In the genomic region with DNA sequence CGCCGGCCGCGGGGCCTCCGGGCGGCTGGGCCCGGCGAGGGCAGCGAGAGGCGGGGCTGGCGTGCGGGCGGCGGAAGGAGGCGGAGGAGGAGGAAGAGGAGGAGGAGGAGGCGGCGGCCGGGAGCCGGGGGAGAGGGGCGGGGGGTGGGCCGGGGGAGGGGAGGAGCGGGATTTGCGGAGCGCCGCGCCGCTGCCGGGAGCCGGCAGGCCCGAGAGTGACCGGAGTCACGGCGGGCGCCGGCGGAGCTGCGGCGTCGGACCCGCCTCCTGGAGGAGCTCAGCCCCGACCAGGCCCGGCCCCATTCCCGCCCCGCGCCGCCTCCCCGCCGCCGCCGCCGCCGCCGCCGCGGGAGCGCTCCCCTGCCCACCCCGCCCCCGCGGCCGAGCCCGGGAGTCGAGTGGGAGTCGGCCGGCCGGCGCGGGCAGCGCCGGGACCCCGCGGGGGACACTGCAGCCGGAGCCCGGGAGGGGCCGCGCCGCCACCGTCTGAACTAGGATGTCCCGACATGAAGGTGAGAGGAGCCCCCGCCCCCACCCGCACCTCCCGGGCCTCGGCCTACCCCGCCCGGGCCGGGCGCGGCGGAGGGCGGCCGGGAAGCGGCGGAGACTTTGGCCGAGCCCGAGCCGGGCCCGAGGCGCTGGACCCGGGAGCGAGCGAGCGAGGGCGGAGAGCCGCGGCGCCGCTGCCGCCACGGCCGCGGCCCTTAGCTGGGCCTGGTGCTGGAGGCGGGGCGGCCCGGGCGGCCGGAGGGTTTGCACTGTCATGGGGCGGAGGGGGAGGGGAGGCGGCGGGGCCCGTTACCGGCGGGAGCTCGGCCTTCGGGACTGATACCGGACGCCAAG, we compare ENCODE assay signal across 8 cellular contexts. TPM values are rescaled to one million over a fixed set of nuclear protein-coding genes. Genes with fewer than 3 reads are reported as not detected.
A peak's percentile ranks its signal among the peaks of the same experiment; 100 is the strongest.
DNase-seq lines count a peak whose midpoint lies in the region; ATAC-seq and TF ChIP-seq lines count a peak whose summit lies in the region.

A gene (plus strand): TSS at position 206 of the 843 bp plus-strand sequence. CDS start 291 bp downstream, at position 497.

- peak within 1 kb of the TSS; percentile 98 for H3K27ac Mint-ChIP-seq in T-helper 2 cell treated with Interferon-gamma antibody and Interleukin-4, amounts not matched to agents 5 μg/mL and 100 μg/mL, for 36 hours

- no peaks in the 10 kb centered on the region for H3K27me3 Mint-ChIP-seq in T-helper 2 cell treated with Interferon-gamma antibody and Interleukin-4, amounts not matched to agents 5 μg/mL and 100 μg/mL, for 36 hours (ENCODE audit: low read depth)

- H3K4me1 Mint-ChIP-seq in T-helper 2 cell treated with Interferon-gamma antibody and Interleukin-4, amounts not matched to agents 5 μg/mL and 100 μg/mL, for 36 hours (ENCODE audit: low read depth): peaks cover 37% of the 10 kb centered on the region

- H3K9me3 Mint-ChIP-seq in T-helper 2 cell treated with Interferon-gamma antibody and Interleukin-4, amounts not matched to agents 5 μg/mL and 100 μg/mL, for 36 hours: no peaks in the 10 kb centered on the region

- H3K27ac ChIP-seq in KOPT-K1 (ENCODE audit: low read depth, low read length, poor library complexity, severe bottlenecking) (peak within 1 kb of the TSS; percentile 93), prostate gland (peak within 1 kb of the TSS; percentile 97 to 99)

- intact Hi-C loops in left ventricle myocardium superior (cut with micrococcal nuclease) (no loop called here), prostate gland (cut with DNase I) (no loop called here)

- H3K4me3 ChIP-seq in prostate gland: peak within 1 kb of the TSS; percentile 82 to 93

- peaks cover 8% of the 10 kb centered on the region for H3K36me3 ChIP-seq in ES-I3 (ENCODE audit: insufficient read depth, low read length)
- peaks cover 13% of the 10 kb centered on the region for H3K36me3 ChIP-seq in KOPT-K1 (ENCODE audit: insufficient read depth, low read length)
- no peaks in the 10 kb centered on the region for H3K36me3 ChIP-seq in prostate gland

- H3K9me3 ChIP-seq in ES-I3 (ENCODE audit: control insufficient read depth, insufficient read depth, low read length) (no peaks in the 10 kb centered on the region), KOPT-K1 (ENCODE audit: insufficient read depth, low read length, poor library complexity, severe bottlenecking) (no peaks in the 10 kb centered on the region), prostate gland (no peaks in the 10 kb centered on the region)

- H3K27me3 ChIP-seq in prostate gland (replicated peaks; ENCODE audit: insufficient read depth): no peaks in the 10 kb centered on the region

- H3K4me3 Mint-ChIP-seq in T-helper 2 cell treated with Interferon-gamma antibody and Interleukin-4, amounts not matched to agents 5 μg/mL and 100 μg/mL, for 36 hours: peak within 1 kb of the TSS; percentile 93

- H3K4me1 ChIP-seq in ES-I3 (ENCODE audit: insufficient read depth, low read length): peaks cover 15% of the 10 kb centered on the region
- H3K4me1 ChIP-seq in prostate gland (replicated peaks): peaks cover 8% of the 10 kb centered on the region

- H3K36me3 Mint-ChIP-seq in T-helper 2 cell treated with Interferon-gamma antibody and Interleukin-4, amounts not matched to agents 5 μg/mL and 100 μg/mL, for 36 hours (ENCODE audit: low read depth): peaks cover 36% of the 10 kb centered on the region

- peak; percentile 79 for DNase-seq in T-helper 2 cell treated with Interferon-gamma antibody and Interleukin-4, amounts not matched to agents 5 μg/mL and 100 μg/mL, for 36 hours (ENCODE audit: low spot score)
- DNase-seq in amygdala (lab: John Stamatoyannopoulos, UW) (peak in 51 of 56 donors; percentile 15 to 83 (median 65)), left ventricle myocardium superior (peak; percentile 87), prostate gland (ENCODE audit: low spot score) (peak; percentile 74), ureter (ENCODE audit: low spot score) (peak; percentile 84)

- no peak for TF ChIP-seq POLR2A in prostate gland (IDR thresholded peaks at IDR 0.05)

- 0% methylated on average over 27 of the region's 125 CpGs for WGBS in prostate gland

- H3K9ac ChIP-seq in ES-I3 (ENCODE audit: low read depth, low read length): peak within 1 kb of the TSS; percentile 99

- ATAC-seq in GM21717 (IDR thresholded peaks at IDR 0.05; ENCODE audit: unreplicated experiment): peak; percentile 53
- ATAC-seq in left ventricle myocardium superior: peak; percentile 77

- no peak for TF ChIP-seq CTCF in prostate gland (IDR thresholded peaks at IDR 0.05)

RNA-seq across cellular contexts. Expression of the gene that starts here (rescaled TPM):
- total RNA-seq in left ventricle myocardium superior (94.3 TPM), prostate gland (10 to 100 TPM; 20.5 to 33.1 TPM), ureter (55.2 TPM)

Comparison
In these comparisons a context has a peak if more than half of its experiments do, and no peak if none do; other contexts are left out.
1. Peak in every context shown above with its lines: DNase-seq, ATAC-seq, H3K4me3 ChIP-seq and H3K27ac ChIP-seq.